In genomic region chr18:8627540-8627939, GRCh38 we compare ENCODE assay signal across 14 cellular contexts.
"Had no signal": no experiment of that assay in that cellular context is flagged by ENCODE, and none has a peak within 500 bp of the region (broad histone marks: within the 10 kb centered on the region; RNA-seq: fewer than 3 reads in every experiment).

No MANE protein-coding gene starts in this region.

- H3K9me3 ChIP-seq: prostate gland, sigmoid colon, transverse colon had no signal

- H3K4me3 Mint-ChIP-seq: activated CD4-positive, alpha-beta memory T cell treated with anti-CD3 and anti-CD28 coated beads, Interleukin-2, amount 10 ng/mL, durations not matched to agents 7 days and 5 days; activated CD8-positive, alpha-beta memory T cell treated with anti-CD3 and anti-CD28 coated beads, Interleukin-2, amount 10 ng/mL, durations not matched to agents 7 days and 5 days; activated naive CD8-positive, alpha-beta T cell had no signal

- H3K4me1 ChIP-seq: foreskin keratinocyte, prostate gland had no signal

- H3K27ac ChIP-seq: cardiac muscle cell, foreskin keratinocyte, prostate gland, sigmoid colon, spleen, transverse colon, WERI-Rb-1 had no signal

- H3K27ac Mint-ChIP-seq: activated CD4-positive, alpha-beta memory T cell treated with anti-CD3 and anti-CD28 coated beads, Interleukin-2, amount 10 ng/mL, durations not matched to agents 7 days and 5 days; activated CD8-positive, alpha-beta memory T cell treated with anti-CD3 and anti-CD28 coated beads, Interleukin-2, amount 10 ng/mL, durations not matched to agents 7 days and 5 days; activated naive CD8-positive, alpha-beta T cell had no signal

- H3K27me3 ChIP-seq: cardiac muscle cell, foreskin keratinocyte, sigmoid colon, spleen, transverse colon had no signal

- DNase-seq: activated CD4-positive, alpha-beta memory T cell treated with anti-CD3 and anti-CD28 coated beads, Interleukin-2, amount 10 ng/mL, durations not matched to agents 7 days and 5 days; activated CD8-positive, alpha-beta memory T cell treated with anti-CD3 and anti-CD28 coated beads, Interleukin-2, amount 10 ng/mL, durations not matched to agents 7 days and 5 days; foreskin keratinocyte; sigmoid colon; spleen; stimulated activated naive CD4-positive, alpha-beta T cell treated with Interleukin-2 at 50 U/mL for 16 hours; SW 1271; T-helper 2 cell; transverse colon; WERI-Rb-1 had no signal

- H3K4me3 ChIP-seq: cardiac muscle cell, prostate gland, sigmoid colon, spleen, transverse colon had no signal

- ATAC-seq: activated CD8-positive, alpha-beta memory T cell treated with anti-CD3 and anti-CD28 coated beads, Interleukin-2, amount 10 ng/mL, durations not matched to agents 7 days and 5 days; foreskin keratinocyte had no signal

- FAIRE-seq: colon had no signal

- H3K27me3 Mint-ChIP-seq: activated CD4-positive, alpha-beta memory T cell treated with anti-CD3 and anti-CD28 coated beads, Interleukin-2, amount 10 ng/mL, durations not matched to agents 7 days and 5 days; activated CD8-positive, alpha-beta memory T cell treated with anti-CD3 and anti-CD28 coated beads, Interleukin-2, amount 10 ng/mL, durations not matched to agents 7 days and 5 days; activated naive CD8-positive, alpha-beta T cell had no signal

- H3K9me3 Mint-ChIP-seq: activated CD4-positive, alpha-beta memory T cell treated with anti-CD3 and anti-CD28 coated beads, Interleukin-2, amount 10 ng/mL, durations not matched to agents 7 days and 5 days had no signal
